ENCODE assay signal across 1 cellular context in genomic region chr7:158829342-158830210, GRCh38.
A peak's percentile ranks its signal among the peaks of the same experiment; 100 is the strongest.
TF ChIP-seq lines count a peak whose summit lies in the region.

Gene ESYT2, minus strand, starts transcription at chr7:158829509. Its CDS starts 91 bp downstream, at chr7:158829418.

TF ChIP-seq in HepG2, 621 proteins besides CTCF, POLR2A, EP300 and RAD21 (continued from another document and continues in another):
- TF ChIP-seq PRDM10 (CRISPR knock-in tag; IDR thresholded peaks at IDR 0.05; ENCODE audit: low read depth) (0 out of 2 replicates have a peak, but pooled peaks have one; percentile 19), MLXIP (CRISPR knock-in tag; IDR thresholded peaks at IDR 0.05; ENCODE audit: borderline replicate concordance) (peak; percentile 78; the same call in 1 of the 2 replicates), ZNF329 (CRISPR knock-in tag; IDR thresholded peaks at IDR 0.05; ENCODE audit: low read depth) (peak; percentile 87; the same call in 1 of the 2 replicates), FOXK1 (CRISPR knock-in tag; IDR thresholded peaks at IDR 0.05; ENCODE audit: borderline replicate concordance, low read depth) (peak; percentile 65; the same call in 1 of the 2 replicates), CREB1 (IDR thresholded peaks at IDR 0.05) (peak; percentile 100), CREB1 (CRISPR knock-in tag; IDR thresholded peaks at IDR 0.05) (peak; percentile 86), THAP7 (CRISPR knock-in tag; IDR thresholded peaks at IDR 0.05) (no peak), FOSL2 (CRISPR knock-in tag; IDR thresholded peaks at IDR 0.05) (peak; percentile 43), FIP1L1 (IDR thresholded peaks at IDR 0.05; ENCODE audit: borderline replicate concordance, insufficient read depth, low read depth, low read length) (no peak), ZNF234 (CRISPR knock-in tag; conservative IDR thresholded peaks at IDR 0.05) (peak; percentile 98; the same call in 1 of the 2 replicates), HDAC6 (IDR thresholded peaks at IDR 0.05; ENCODE audit: low read depth, low read length) (no peak), THAP8 (CRISPR knock-in tag; IDR thresholded peaks at IDR 0.05; ENCODE audit: borderline replicate concordance) (peak; percentile 82; the same call in 1 of the 2 replicates), ZMYM4 (CRISPR knock-in tag; IDR thresholded peaks at IDR 0.05) (peak; percentile 83), ZNF414 (CRISPR knock-in tag; IDR thresholded peaks at IDR 0.05) (0 out of 2 replicates have a peak, but pooled peaks have one; percentile 80), DRAP1 (CRISPR knock-in tag; IDR thresholded peaks at IDR 0.05) (peak; percentile 73), ZNF549 (CRISPR knock-in tag; IDR thresholded peaks at IDR 0.05) (no peak), SAFB2 (CRISPR knock-in tag; IDR thresholded peaks at IDR 0.05; ENCODE audit: borderline replicate concordance, low read depth) (peak; percentile 79), HNF1B (CRISPR knock-in tag; IDR thresholded peaks at IDR 0.05) (peak; percentile 56), PPARG (CRISPR knock-in tag; conservative IDR thresholded peaks at IDR 0.05) (peak; percentile 51; the same call in 1 of the 2 replicates), RXRA (CRISPR knock-in tag; IDR thresholded peaks at IDR 0.05) (peak; percentile 83), ZNF747 (CRISPR knock-in tag; IDR thresholded peaks at IDR 0.05; ENCODE audit: borderline replicate concordance) (peak; percentile 92; the same call in 1 of the 2 replicates), ZNF652 (CRISPR knock-in tag; IDR thresholded peaks at IDR 0.05; ENCODE audit: borderline replicate concordance, low read depth) (no peak), ZNF800 (CRISPR knock-in tag; IDR thresholded peaks at IDR 0.05) (peak; percentile 87), HDAC2 (CRISPR knock-in tag; IDR thresholded peaks at IDR 0.05) (peak; percentile 85), PITX1 (CRISPR knock-in tag; IDR thresholded peaks at IDR 0.05) (no peak), ARID4A (CRISPR knock-in tag; IDR thresholded peaks at IDR 0.05; ENCODE audit: borderline replicate concordance) (peak; percentile 84; the same call in 1 of the 2 replicates), KDM2A (CRISPR knock-in tag; IDR thresholded peaks at IDR 0.05; ENCODE audit: borderline replicate concordance, low read depth) (peak; percentile 84), ZSCAN5A (CRISPR knock-in tag; IDR thresholded peaks at IDR 0.05; ENCODE audit: borderline replicate concordance) (peak; percentile 78; the same call in 1 of the 2 replicates), BRD4 (CRISPR knock-in tag; IDR thresholded peaks at IDR 0.05) (peak; percentile 58; the same call in 1 of the 2 replicates), DZIP1 (CRISPR knock-in tag; IDR thresholded peaks at IDR 0.05) (peak; percentile 96; the same call in 1 of the 2 replicates), ZNF678 (CRISPR knock-in tag; IDR thresholded peaks at IDR 0.05) (peak; percentile 94; the same call in 1 of the 2 replicates), FLYWCH1 (CRISPR knock-in tag; IDR thresholded peaks at IDR 0.05) (no peak), ZNF30 (CRISPR knock-in tag; IDR thresholded peaks at IDR 0.05) (peak; percentile 75; the same call in 1 of the 2 replicates), KAT8 (CRISPR knock-in tag; IDR thresholded peaks at IDR 0.05) (peak; percentile 75; the same call in 1 of the 2 replicates)
